ENCODE assay signal across 14 cellular contexts in genomic region chr15:77630064-77630463, GRCh38. TPM values are rescaled to one million over a fixed set of nuclear protein-coding genes. Genes with fewer than 3 reads are reported as not detected.
DNase-seq lines count a peak whose midpoint lies in the region; ATAC-seq and TF ChIP-seq lines count a peak whose summit lies in the region.
"Had no signal": no experiment of that assay in that cellular context is flagged by ENCODE, and none has a peak within 500 bp of the region (broad histone marks: within the 10 kb centered on the region; RNA-seq: fewer than 3 reads in every experiment).

No MANE protein-coding gene starts in this region.

- in situ Hi-C loops in transverse colon (cut with MboI; ENCODE audit: low pct_ligation_motif_present in 1 of 4, low pct_unique_long_range_greater_than_20kb in 1 of 4, low sequenced_read_pairs in 3 of 4) = loop anchor here in 2 of 4 donors (25.0 kb wide), 1 partner anchor 182 kb away; no protein-coding TSS in a partner anchor

- H3K27ac Mint-ChIP-seq in brain = peak overlapping the region; percentile 64 to 91 (median 77)
- no peak overlapping the region for H3K27ac Mint-ChIP-seq in nephron

- H3K4me3 ChIP-seq in HUES48 (ENCODE audit: low read depth, low read length) (peak overlapping the region; percentile 69; the same call in 1 of the 2 replicates), transverse colon (no peak overlapping the region)
- H3K4me3 ChIP-seq: PC-9, SJCRH30 had no signal

- DNase-seq in transverse colon = peak; percentile 6
- no peak for DNase-seq in retina
- DNase-seq: ACHN, DMS79 treated with DMSO at 0.1 percent for 48 hours, NCI-H187, NCI-H345, PC-9, SJCRH30 had no signal

- H3K27ac ChIP-seq in HUES48 (ENCODE audit: low read depth, low read length) (no peak overlapping the region), transverse colon (no peak overlapping the region)
- H3K27ac ChIP-seq: C4-2B, PC-9, SJCRH30 had no signal

- H3K4me1 Mint-ChIP-seq in brain = peaks cover 68% of the 10 kb centered on the region
- peaks cover 10% of the 10 kb centered on the region for H3K4me1 Mint-ChIP-seq in nephron

- intact Hi-C loops in transverse colon (cut with DNase I; ENCODE audit: low total_unique reads) = no loop called here

- TF ChIP-seq CTCF in brain (conservative IDR thresholded peaks at IDR 0.05) (no peak), nephron (IDR thresholded peaks at IDR 0.05; ENCODE audit: unreplicated experiment in 3 of 3) (no peak), transverse colon (IDR thresholded peaks at IDR 0.05) (no peak)

- H3K27me3 ChIP-seq in HUES48 (ENCODE audit: control insufficient read depth, insufficient read depth, low read length) (0 out of 2 replicates have a peak, but pooled peaks cover 5% of the 10 kb centered on the region), transverse colon (peaks cover 52% of the 10 kb centered on the region)

- no peaks in the 10 kb centered on the region for H3K36me3 ChIP-seq in HUES48 (ENCODE audit: control insufficient read depth, insufficient read depth, low read length)
- H3K36me3 ChIP-seq in transverse colon = no peaks in the 10 kb centered on the region
- H3K36me3 ChIP-seq: SJCRH30 had no signal

- H3K27me3 Mint-ChIP-seq in brain = peaks cover 21% of the 10 kb centered on the region
- peaks cover 35% of the 10 kb centered on the region for H3K27me3 Mint-ChIP-seq in nephron (ENCODE audit: low read depth)

- TF ChIP-seq EP300 in transverse colon (IDR thresholded peaks at IDR 0.05; ENCODE audit: low read depth) = no peak

- ATAC-seq in HG02759 (IDR thresholded peaks at IDR 0.05; ENCODE audit: unreplicated experiment) (no peak), HG03159 (IDR thresholded peaks at IDR 0.05; ENCODE audit: unreplicated experiment) (no peak)

- H3K9me3 ChIP-seq in HUES48 (ENCODE audit: control insufficient read depth, insufficient read depth, low read length) (no peaks in the 10 kb centered on the region), transverse colon (no peaks in the 10 kb centered on the region)
- H3K9me3 ChIP-seq: SJCRH30 had no signal

- no peak for TF ChIP-seq POLR2A in transverse colon (IDR thresholded peaks at IDR 0.05)

- H3K36me3 Mint-ChIP-seq in brain (no peaks in the 10 kb centered on the region), nephron (ENCODE audit: low read depth) (no peaks in the 10 kb centered on the region)

- peaks cover 0 to 5% (median 0%) of the 10 kb centered on the region in 5 experiments for H3K9me3 Mint-ChIP-seq in brain
- no peaks in the 10 kb centered on the region for H3K9me3 Mint-ChIP-seq in nephron

- no peak overlapping the region for H3K9ac ChIP-seq in HUES48 (ENCODE audit: low read depth, low read length)

- H3K4me3 Mint-ChIP-seq in brain (peak overlapping the region; percentile 72 to 84 (median 79)), nephron (peak overlapping the region; percentile 42 to 86 (median 80))

- WGBS in transverse colon (ENCODE audit: low coverage in 1 of 2), 2 donors = 86% methylated on average over 9 of the region's 9 CpGs; no CpG with 5 or more reads in 1 of the 2 donors

- H3K4me1 ChIP-seq in HUES48 (ENCODE audit: control insufficient read depth, insufficient read depth, low read length) = peaks cover 54% of the 10 kb centered on the region
- peaks cover 13 to 27% (median 20%) of the 10 kb centered on the region in 4 donors for H3K4me1 ChIP-seq in transverse colon

RNA-seq across cellular contexts. Expression of gene LINGO1, which starts 2.6 kb away (rescaled TPM):
- 40.6 TPM for polyA plus RNA-seq in brain (ENCODE audit: insufficient read depth, low read depth, low replicate concordance)
- total RNA-seq in transverse colon = under 1 TPM in 2 of 4 donors, not detected in 2; 0.27 to 0.95 TPM
- total RNA-seq: PC-9 had no signal

Comparison
In these comparisons a context has a peak if more than half of its experiments do, and no peak if none do; other contexts are left out.
1. H3K27ac Mint-ChIP-seq: peak in brain (5 of 5); none in nephron (0 of 3).